17 cellular contexts compared by ENCODE assay signal in the genomic region with DNA sequence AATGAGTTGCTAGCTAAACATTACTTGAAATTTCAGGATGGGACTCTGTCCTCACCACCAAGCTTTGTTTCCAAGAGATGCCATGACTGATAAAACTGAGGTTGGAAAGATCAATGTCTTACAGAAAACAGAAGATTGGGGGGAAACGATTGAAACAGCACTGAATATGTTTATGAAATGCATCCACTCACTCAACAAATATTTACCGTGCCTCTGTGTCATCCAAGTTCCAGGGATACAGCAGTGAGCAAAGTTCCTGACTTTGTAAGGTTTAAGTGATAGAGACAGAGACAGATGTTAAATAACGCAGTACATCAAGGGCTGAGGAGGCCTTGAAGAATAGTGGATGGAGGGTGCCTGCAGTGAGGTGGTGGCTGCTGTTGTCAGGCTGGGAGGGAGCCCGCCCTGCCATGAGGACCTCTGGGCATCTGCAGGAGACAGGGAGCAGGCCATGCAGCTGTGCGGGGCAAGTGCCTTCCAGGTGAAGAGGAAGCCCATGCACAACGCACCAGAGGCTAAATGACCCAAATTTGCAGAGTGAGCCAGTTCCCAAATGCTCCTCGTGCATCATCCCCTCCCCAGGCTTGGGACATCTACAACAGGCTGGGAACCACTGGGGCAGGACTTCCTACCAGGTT.
A peak's percentile ranks its signal among the peaks of the same experiment; 100 is the strongest.
DNase-seq lines count a peak whose midpoint lies in the region; ATAC-seq, FAIRE-seq and TF ChIP-seq lines count a peak whose summit lies in the region.
"Had no signal": no experiment of that assay in that cellular context is flagged by ENCODE, and none has a peak within 500 bp of the region (broad histone marks: within the 10 kb centered on the region; RNA-seq: fewer than 3 reads in every experiment).

No MANE protein-coding gene starts in this region.

- TF ChIP-seq RAD21 in SK-N-SH (IDR thresholded peaks at IDR 0.05; ENCODE audit: low read length): no peak

- no peaks in the 10 kb centered on the region for H3K9me2 ChIP-seq in SK-N-SH

- H3K27me3 ChIP-seq in SK-N-SH (ENCODE audit: insufficient read depth) (no peaks in the 10 kb centered on the region), right lobe of liver (no peaks in the 10 kb centered on the region)

- H3F3A ChIP-seq in SK-N-SH (replicated peaks; ENCODE audit: insufficient read depth): peaks cover 7% of the 10 kb centered on the region

- WGBS in SK-N-SH (ENCODE audit: low lambda C conversion rate): 50% methylated on average over 5 of the region's 7 CpGs
- WGBS in right lobe of liver (ENCODE audit: insufficient coverage, low coverage, low lambda C conversion rate, missing lambda C conversion rate): 45% methylated on average over 4 of the region's 7 CpGs

- H3K27ac ChIP-seq in SK-N-SH (ENCODE audit: low read depth in 2 of 2, low read length in 1 of 2) (no peak overlapping the region), right lobe of liver (peak overlapping the region; percentile 36 to 72 (median 56)), caudate nucleus (ENCODE audit: low read depth, low read length) (no peak overlapping the region)

- H2AFZ ChIP-seq in SK-N-SH (ENCODE audit: low read depth): no peak overlapping the region

- peak; percentile 3 to 38 (median 24) for ATAC-seq in right lobe of liver

- CTCF ChIA-PET in SK-N-SH (lab: Yijun Ruan, JAX): interaction anchor here (0.8 kb wide), 1 partner anchor 22 kb away, joined by 3 read pairs; no protein-coding TSS in a partner anchor

- TF ChIP-seq POLR2A in right lobe of liver (IDR thresholded peaks at IDR 0.05): no peak

- H3K79me2 ChIP-seq in SK-N-SH (ENCODE audit: insufficient read depth): no peaks in the 10 kb centered on the region

- H3K9ac ChIP-seq in SK-N-SH: no peak overlapping the region

- DNase-seq in EH (ENCODE audit: low read depth): peak; percentile 30
- DNase-seq in HTR-8/SVneo (ENCODE audit: insufficient read length, low spot score): peak; percentile 29
- DNase-seq in SK-N-SH: no peak
- no peak for DNase-seq in right lobe of liver
- no peak for DNase-seq in KBM-7
- DNase-seq in D721Med (ENCODE audit: insufficient read length, low spot score): no peak
- no peak for DNase-seq in caudate nucleus (lab: John Stamatoyannopoulos, UW)
- DNase-seq in HT-29 (ENCODE audit: low spot score): no peak
- DNase-seq: CD4-positive, CD25-positive, alpha-beta regulatory T cell; DND-41; H7; NCI-H1436 treated with DMSO at 0.1 percent for 48 hours; NCI-H2081; NCI-H510A; NCI-H774; Right ventricle myocardium superior had no signal

- intact Hi-C loops in right lobe of liver (cut with DNase I): no loop called here

- TF ChIP-seq EP300 in SK-N-SH (IDR thresholded peaks at IDR 0.05; ENCODE audit: borderline replicate concordance in 1 of 2, low read depth in 1 of 2, low read length in 1 of 2): no peak

- POLR2A ChIA-PET in SK-N-SH (lab: Yijun Ruan, JAX): no interaction called here

- H4K20me1 ChIP-seq in SK-N-SH (ENCODE audit: insufficient read depth): no peaks in the 10 kb centered on the region

- H3K4me1 ChIP-seq in SK-N-SH (ENCODE audit: control insufficient read depth in 1 of 2, insufficient read depth in 2 of 2, low read depth in 1 of 2, low read length in 1 of 2): peaks cover 0 to 18% of the 10 kb centered on the region in 2 experiments; a peak in 2 of 4 replicates
- peaks cover 0 to 45% (median 16%) of the 10 kb centered on the region in 4 donors for H3K4me1 ChIP-seq in right lobe of liver

- H3K4me3 ChIP-seq in SK-N-SH (ENCODE audit: low read depth in 2 of 2, low read length in 1 of 2): no peak overlapping the region
- H3K4me3 ChIP-seq in right lobe of liver: no peak overlapping the region

- no peaks in the 10 kb centered on the region for H3K36me3 ChIP-seq in SK-N-SH (replicated peaks in 1 of 2; ENCODE audit: control insufficient read depth in 1 of 2, insufficient read depth in 2 of 2, low read length in 1 of 2)
- no peaks in the 10 kb centered on the region for H3K36me3 ChIP-seq in right lobe of liver

- no peaks in the 10 kb centered on the region for H3K9me3 ChIP-seq in SK-N-SH
- no peaks in the 10 kb centered on the region for H3K9me3 ChIP-seq in right lobe of liver

- TF ChIP-seq CTCF in SK-N-SH (IDR thresholded peaks at IDR 0.05) (no peak), right lobe of liver (IDR thresholded peaks at IDR 0.05) (no peak), D721Med (IDR thresholded peaks at IDR 0.05; ENCODE audit: insufficient read depth, missing control alignments) (no peak)

- H3K4me2 ChIP-seq in SK-N-SH: no peak overlapping the region

- FAIRE-seq in HTR-8/SVneo (lab: Jason Lieb, UNC) (peak; percentile 52), D721Med (lab: Jason Lieb, UNC) (no peak)
- FAIRE-seq: GM12892 had no signal

- in situ Hi-C loops in KBM-7 (cut with MboI; ENCODE audit: low pct_unique_long_range_greater_than_20kb, low sequenced_read_pairs): no loop called here

TF ChIP-seq in SK-N-SH, 30 proteins besides CTCF, POLR2A, EP300 and RAD21:
- no peak for TF ChIP-seq MXI1 (IDR thresholded peaks at IDR 0.05; ENCODE audit: low read depth, low read length)
- TF ChIP-seq JUND (IDR thresholded peaks at IDR 0.05): peak; percentile 9; the same call in 1 of the 2 replicates
- TF ChIP-seq CHD2 (IDR thresholded peaks at IDR 0.05; ENCODE audit: low read length, partially characterized antibody): no peak
- TF ChIP-seq TCF12 (IDR thresholded peaks at IDR 0.05): peak; percentile 4; the same call in 1 of the 2 replicates
- TF ChIP-seq, protein P1, sequence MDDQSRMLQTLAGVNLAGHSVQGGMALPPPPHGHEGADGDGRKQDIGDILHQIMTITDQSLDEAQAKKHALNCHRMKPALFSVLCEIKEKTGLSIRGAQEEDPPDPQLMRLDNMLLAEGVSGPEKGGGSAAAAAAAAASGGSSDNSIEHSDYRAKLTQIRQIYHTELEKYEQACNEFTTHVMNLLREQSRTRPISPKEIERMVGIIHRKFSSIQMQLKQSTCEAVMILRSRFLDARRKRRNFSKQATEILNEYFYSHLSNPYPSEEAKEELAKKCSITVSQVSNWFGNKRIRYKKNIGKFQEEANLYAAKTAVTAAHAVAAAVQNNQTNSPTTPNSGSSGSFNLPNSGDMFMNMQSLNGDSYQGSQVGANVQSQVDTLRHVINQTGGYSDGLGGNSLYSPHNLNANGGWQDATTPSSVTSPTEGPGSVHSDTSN (IDR thresholded peaks at IDR 0.05): no peak

Comparison
In these comparisons a context has a peak if more than half of its experiments do, and no peak if none do; other contexts are left out.
1. DNase-seq: peak in EH (single experiment) and HTR-8/SVneo (single experiment); none in SK-N-SH (single experiment), right lobe of liver (0 of 3), KBM-7 (single experiment), D721Med (single experiment), caudate nucleus (0 of 61) and HT-29 (single experiment).
2. H3K27ac ChIP-seq: peak in right lobe of liver (3 of 3); none in SK-N-SH (0 of 2) and caudate nucleus (single experiment).